In genomic region chr13:27964156-27964555, GRCh38 we compare ENCODE assay signal across 6 cellular contexts. TPM values are rescaled to one million over a fixed set of nuclear protein-coding genes. Genes with fewer than 3 reads are reported as not detected.
"Had no signal": no experiment of that assay in that cellular context is flagged by ENCODE, and none has a peak within 500 bp of the region (broad histone marks: within the 10 kb centered on the region; RNA-seq: fewer than 3 reads in every experiment).

No MANE protein-coding gene starts in this region.

RNA-seq across cellular contexts. Expression of gene CDX2, which starts 5.0 kb away (rescaled TPM):
- total RNA-seq: HT1080, M059J had no signal
- polyA plus RNA-seq: IgD-negative memory B cell, K562, SK-N-SH had no signal

RNA-seq across cellular contexts. Expression of gene URAD, which starts 24.3 kb away (rescaled TPM):
- total RNA-seq: HT1080, K562, M059J, SK-MEL-5 had no signal
- polyA plus RNA-seq: IgD-negative memory B cell, K562, SK-N-SH had no signal

RNA-seq across cellular contexts. Expression of gene PDX1, which starts 44.4 kb away (rescaled TPM):
- total RNA-seq: HT1080, K562, M059J, SK-MEL-5 had no signal
- polyA plus RNA-seq: IgD-negative memory B cell, K562, SK-N-SH had no signal
